Comparison of ENCODE assay signal across 8 cellular contexts in the genomic region with DNA sequence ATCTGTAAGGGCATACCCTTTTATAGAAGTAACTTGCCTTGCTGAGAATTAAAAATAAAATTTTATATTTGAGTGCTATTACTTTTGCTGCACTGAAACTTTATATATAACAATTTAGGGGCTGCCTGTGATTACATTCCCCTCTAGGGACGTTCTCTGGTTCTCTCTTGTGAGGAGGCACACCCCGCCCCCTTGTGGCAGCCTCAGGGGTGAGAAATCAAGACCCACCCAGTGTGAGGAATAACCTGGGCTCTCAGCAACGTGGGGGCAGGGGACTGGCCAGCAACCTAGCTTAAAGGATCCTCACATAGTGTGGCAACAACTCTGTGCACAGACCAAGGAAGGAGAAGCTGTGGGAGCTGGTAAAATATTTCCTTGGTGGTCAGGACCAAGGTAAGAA.
DNase-seq lines count a peak whose midpoint lies in the region; ATAC-seq, FAIRE-seq and TF ChIP-seq lines count a peak whose summit lies in the region.

No MANE protein-coding gene starts in this region.

- H3K4me3 ChIP-seq in MM.1S (ENCODE audit: low read length) = no peak overlapping the region

- ATAC-seq in GM21576 (IDR thresholded peaks at IDR 0.05; ENCODE audit: unreplicated experiment) = no peak
- ATAC-seq in HG02623 (IDR thresholded peaks at IDR 0.05; ENCODE audit: unreplicated experiment) = no peak
- ATAC-seq in GM18517 (IDR thresholded peaks at IDR 0.05; ENCODE audit: unreplicated experiment) = no peak

- DNase-seq in D721Med (ENCODE audit: insufficient read length, low spot score) = no peak
- DNase-seq in MM.1S = peak; percentile 31
- peak; percentile 19 for DNase-seq in activated T-cell treated with anti-CD3 and anti-CD28 coated beads for 4 hours
- DNase-seq in left kidney (ENCODE audit: low read depth, low spot score) = peak; percentile 48
- no peak for DNase-seq in HuH-7.5 (ENCODE audit: low spot score)

- no peaks in the 10 kb centered on the region for H3K36me3 ChIP-seq in MM.1S (replicated peaks; ENCODE audit: insufficient read depth, low read length)

- TF ChIP-seq CTCF in D721Med (IDR thresholded peaks at IDR 0.05; ENCODE audit: insufficient read depth, missing control alignments) = peak; percentile 44
- TF ChIP-seq CTCF in MM.1S (IDR thresholded peaks at IDR 0.05; ENCODE audit: low read length) = peak; percentile 41

- H3K27ac ChIP-seq in MM.1S (ENCODE audit: low read length) = no peak overlapping the region

- no peak for FAIRE-seq in D721Med (lab: Jason Lieb, UNC)

- no peaks in the 10 kb centered on the region for H3K9me3 ChIP-seq in MM.1S (replicated peaks; ENCODE audit: insufficient read depth, low read length)

- H3K4me1 ChIP-seq in MM.1S (ENCODE audit: low read length) = no peaks in the 10 kb centered on the region

- no peaks in the 10 kb centered on the region for H3K27me3 ChIP-seq in MM.1S (replicated peaks; ENCODE audit: insufficient read depth, low read length)

- H2AFZ ChIP-seq in MM.1S (ENCODE audit: low read length) = no peak overlapping the region

- no peak overlapping the region for H3K9ac ChIP-seq in MM.1S (ENCODE audit: low read length)

- H4K20me1 ChIP-seq in MM.1S (ENCODE audit: insufficient read depth, low read length) = no peaks in the 10 kb centered on the region

- H3F3A ChIP-seq in MM.1S (ENCODE audit: insufficient read depth, low read length) = no peaks in the 10 kb centered on the region

- no peaks in the 10 kb centered on the region for H3K79me2 ChIP-seq in MM.1S (ENCODE audit: low read length)

- no peaks in the 10 kb centered on the region for H3K9me2 ChIP-seq in MM.1S (replicated peaks; ENCODE audit: insufficient read depth, low read length)

- H3K4me2 ChIP-seq in MM.1S (ENCODE audit: low read depth, low read length) = no peak overlapping the region

Comparison
In these comparisons a context has a peak if more than half of its experiments do, and no peak if none do; other contexts are left out.
1. DNase-seq: peak in MM.1S (single experiment), activated T-cell treated with anti-CD3 and anti-CD28 coated beads for 4 hours (single experiment) and left kidney (single experiment); none in D721Med (single experiment) and HuH-7.5 (single experiment).